22 cellular contexts compared by ENCODE assay signal in the genomic region with DNA sequence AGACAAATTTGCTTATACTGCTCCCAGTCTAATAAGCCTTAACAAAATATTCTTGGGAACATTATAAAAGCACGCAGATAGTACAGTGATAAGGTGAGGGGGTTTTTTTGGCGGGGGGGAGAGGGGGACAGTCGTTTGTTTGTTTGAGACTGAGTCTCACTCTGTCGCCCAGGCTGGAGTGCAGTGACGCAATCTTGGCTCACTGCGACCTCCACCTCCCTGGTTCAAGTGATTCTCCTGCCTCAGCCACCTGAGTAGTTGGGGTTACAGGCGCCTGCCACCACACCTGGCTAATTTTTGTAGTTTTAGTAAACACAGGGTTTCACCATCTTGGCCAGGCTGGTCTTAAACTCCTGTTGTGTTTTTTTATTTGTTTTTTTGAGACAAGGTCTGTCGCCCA.
A peak's percentile ranks its signal among the peaks of the same experiment; 100 is the strongest.
DNase-seq lines count a peak whose midpoint lies in the region; ATAC-seq, FAIRE-seq and TF ChIP-seq lines count a peak whose summit lies in the region.
"Had no signal": no experiment of that assay in that cellular context is flagged by ENCODE, and none has a peak within 500 bp of the region (broad histone marks: within the 10 kb centered on the region; RNA-seq: fewer than 3 reads in every experiment).

No MANE protein-coding gene starts in this region.

- H3K27me3 ChIP-seq in HepG2 (ENCODE audit: control insufficient read depth in 1 of 2, insufficient read depth in 2 of 2, low read length in 2 of 2) (no peaks in the 10 kb centered on the region), right lobe of liver (no peaks in the 10 kb centered on the region), thyroid gland (no peaks in the 10 kb centered on the region)
- H3K27me3 ChIP-seq: BLaER1 had no signal

- peaks cover 4% of the 10 kb centered on the region for H3K27me3 Mint-ChIP-seq in nephron progenitor cell (ENCODE audit: low read depth, poor library complexity)
- H3K27me3 Mint-ChIP-seq in activated naive CD4-positive, alpha-beta T cell treated with anti-CD3 and anti-CD28 coated beads, Interleukin-2, amount 10 ng/mL, durations not matched to agents 7 days and 5 days, result no peaks in the 10 kb centered on the region
- H3K27me3 Mint-ChIP-seq: CD4-positive, alpha-beta T cell had no signal

- H3K9ac ChIP-seq in HepG2 (ENCODE audit: insufficient read depth, low read depth, low read length), result no peak overlapping the region
- H3K9ac ChIP-seq: BLaER1 had no signal

- H3K36me3 Mint-ChIP-seq in nephron progenitor cell (ENCODE audit: low read depth), result no peaks in the 10 kb centered on the region
- H3K36me3 Mint-ChIP-seq in activated naive CD4-positive, alpha-beta T cell treated with anti-CD3 and anti-CD28 coated beads, Interleukin-2, amount 10 ng/mL, durations not matched to agents 7 days and 5 days, result no peaks in the 10 kb centered on the region
- H3K36me3 Mint-ChIP-seq: CD14-positive monocyte; CD8-positive, alpha-beta memory T cell had no signal

- TF ChIP-seq CTCF in HepG2 (CRISPR knock-in tag; IDR thresholded peaks at IDR 0.05), result no peak
- no peak for TF ChIP-seq CTCF in right lobe of liver (IDR thresholded peaks at IDR 0.05)
- no peak for TF ChIP-seq CTCF in nephron progenitor cell (IDR thresholded peaks at IDR 0.05)
- no peak for TF ChIP-seq CTCF in thyroid gland (IDR thresholded peaks at IDR 0.05)

- 3% methylated on average over 8 of the region's 8 CpGs for WGBS in HepG2 (ENCODE audit: low lambda C conversion rate)
- 49% methylated on average over 7 of the region's 8 CpGs for whole genome bisulfite sequencing in right lobe of liver (ENCODE audit: insufficient coverage, low coverage, low lambda C conversion rate, missing lambda C conversion rate)
- 40 to 43% methylated on average over 8 of the region's 8 CpGs for WGBS in thyroid gland, 2 donors

- FAIRE-seq in HepG2 (lab: Jason Lieb, UNC), result no peak
- FAIRE-seq: A204.1, GM12891, GM18507 had no signal

- no peak overlapping the region for H3K4me3 Mint-ChIP-seq in nephron progenitor cell
- no peak overlapping the region for H3K4me3 Mint-ChIP-seq in activated naive CD4-positive, alpha-beta T cell treated with anti-CD3 and anti-CD28 coated beads, Interleukin-2, amount 10 ng/mL, durations not matched to agents 7 days and 5 days
- H3K4me3 Mint-ChIP-seq: B cell; CD14-positive monocyte; CD4-positive, alpha-beta T cell; CD8-positive, alpha-beta memory T cell had no signal

- no peak overlapping the region for H2AFZ ChIP-seq in HepG2 (ENCODE audit: low read length)

- no peaks in the 10 kb centered on the region for H3K9me3 ChIP-seq in HepG2 (ENCODE audit: low read length)
- H3K9me3 ChIP-seq in right lobe of liver, result no peaks in the 10 kb centered on the region
- H3K9me3 ChIP-seq in thyroid gland, result no peaks in the 10 kb centered on the region
- H3K9me3 ChIP-seq: BLaER1 had no signal

- H3K4me1 ChIP-seq in HepG2 (ENCODE audit: insufficient read depth, low read length), result peaks cover 11% of the 10 kb centered on the region
- no peaks in the 10 kb centered on the region for H3K4me1 ChIP-seq in right lobe of liver
- H3K4me1 ChIP-seq in thyroid gland, result peaks cover 0 to 3% of the 10 kb centered on the region in 2 donors
- H3K4me1 ChIP-seq: BLaER1 had no signal

- peak overlapping the region; percentile 82 for H3K27ac Mint-ChIP-seq in nephron progenitor cell
- no peak overlapping the region for H3K27ac Mint-ChIP-seq in activated naive CD4-positive, alpha-beta T cell treated with anti-CD3 and anti-CD28 coated beads, Interleukin-2, amount 10 ng/mL, durations not matched to agents 7 days and 5 days
- H3K27ac Mint-ChIP-seq: B cell; CD14-positive monocyte; CD4-positive, alpha-beta T cell; CD8-positive, alpha-beta memory T cell had no signal

- no peaks in the 10 kb centered on the region for H4K20me1 ChIP-seq in HepG2 (ENCODE audit: insufficient read depth, low read length)
- H4K20me1 ChIP-seq: BLaER1 had no signal

- H3K4me1 Mint-ChIP-seq in nephron progenitor cell, result peaks cover 4% of the 10 kb centered on the region
- H3K4me1 Mint-ChIP-seq in activated naive CD4-positive, alpha-beta T cell treated with anti-CD3 and anti-CD28 coated beads, Interleukin-2, amount 10 ng/mL, durations not matched to agents 7 days and 5 days, result no peaks in the 10 kb centered on the region
- H3K4me1 Mint-ChIP-seq: B cell; CD14-positive monocyte; CD8-positive, alpha-beta memory T cell had no signal

- in situ Hi-C loops in HepG2 (cut with HindIII; ENCODE audit: extremely low pct_ligation_motif_present, low pct_unique_long_range_greater_than_20kb), result no loop called here

- H3K36me3 ChIP-seq in HepG2 (replicated peaks in 1 of 2; ENCODE audit: control insufficient read depth in 1 of 2, insufficient read depth in 2 of 2, low read length in 2 of 2), result no peaks in the 10 kb centered on the region
- no peaks in the 10 kb centered on the region for H3K36me3 ChIP-seq in right lobe of liver
- no peaks in the 10 kb centered on the region for H3K36me3 ChIP-seq in thyroid gland
- H3K36me3 ChIP-seq: BLaER1 had no signal

- no peak for TF ChIP-seq RAD21 in HepG2 (CRISPR knock-in tag; IDR thresholded peaks at IDR 0.05)

- peak overlapping the region; percentile 27; the same call in 1 of the 2 replicates for H3K4me2 ChIP-seq in HepG2 (ENCODE audit: low read depth, low read length)
- H3K4me2 ChIP-seq: BLaER1 had no signal

- intact Hi-C loops in HepG2 (cut with micrococcal nuclease; ENCODE audit: unreplicated experiment), result no loop called here
- intact Hi-C loops in right lobe of liver (cut with DNase I), result no loop called here
- intact Hi-C loops in thyroid gland (cut with DNase I), result no loop called here

- TF ChIP-seq EP300 in HepG2 (IDR thresholded peaks at IDR 0.05; ENCODE audit: low read depth in 2 of 2, low read length in 2 of 2) (no peak), HepG2 (CRISPR knock-in tag; IDR thresholded peaks at IDR 0.05; ENCODE audit: borderline replicate concordance) (no peak)

- BruUV-seq in HepG2 (replicated peaks; lab: Mats Ljungman, UMichigan), result no TSS peak

- POLR2A ChIA-PET in HepG2 (lab: Yijun Ruan, JAX), result no interaction called here

- H3K4me3 ChIP-seq in HepG2 (replicated peaks in 1 of 3; ENCODE audit: insufficient read depth in 1 of 3, low read depth in 2 of 3, low read length in 3 of 3) (no peak overlapping the region), right lobe of liver (no peak overlapping the region), thyroid gland (replicated peaks in 1 of 3) (no peak overlapping the region)
- H3K4me3 ChIP-seq: BLaER1 had no signal

- H3K9me3 Mint-ChIP-seq in nephron progenitor cell, result peaks cover 16% of the 10 kb centered on the region
- no peaks in the 10 kb centered on the region for H3K9me3 Mint-ChIP-seq in activated naive CD4-positive, alpha-beta T cell treated with anti-CD3 and anti-CD28 coated beads, Interleukin-2, amount 10 ng/mL, durations not matched to agents 7 days and 5 days
- H3K9me3 Mint-ChIP-seq: CD8-positive, alpha-beta memory T cell had no signal

- DNase-seq in HepG2 (ENCODE audit: low spot score), result no peak
- no peak for DNase-seq in right lobe of liver
- no peak for DNase-seq in nephron progenitor cell
- peak; percentile 21 to 54 for DNase-seq in thyroid gland
- no peak for DNase-seq in COR-L47 (lab: John Stamatoyannopoulos, UW)
- no peak for DNase-seq in activated naive CD4-positive, alpha-beta T cell treated with anti-CD3 and anti-CD28 coated beads, Interleukin-2, amount 10 ng/mL, durations not matched to agents 7 days and 5 days
- DNase-seq: Calu3; CD4-positive, alpha-beta T cell; CD8-positive, alpha-beta memory T cell; DMS53; DMS79 treated with DMSO at 0.1 percent for 48 hours; GF-D8; GOT3; H7; HCEC 1CT had no signal

- H3K27ac ChIP-seq in HepG2 (ENCODE audit: extremely low read length, insufficient read depth, low read length) (no peak overlapping the region), right lobe of liver (no peak overlapping the region), thyroid gland (peak overlapping the region in 1 of 3 donors; percentile 41)
- H3K27ac ChIP-seq: 22Rv1, BLaER1 had no signal

- H3K79me2 ChIP-seq in HepG2 (ENCODE audit: insufficient read depth, low read length), result no peaks in the 10 kb centered on the region

- no peak for TF ChIP-seq POLR2A in HepG2 (IDR thresholded peaks at IDR 0.05; ENCODE audit: insufficient read depth in 1 of 2, low read depth in 2 of 2, low read length in 2 of 2)
- no peak for TF ChIP-seq POLR2A in right lobe of liver (IDR thresholded peaks at IDR 0.05)
- no peak for TF ChIP-seq POLR2A in thyroid gland (IDR thresholded peaks at IDR 0.05)

- ATAC-seq in HepG2, result peak; percentile 23; the same call in 1 of the 3 replicates
- no peak for ATAC-seq in right lobe of liver

- CTCF ChIA-PET in HepG2 (lab: Yijun Ruan, JAX; ENCODE audit: low intra/inter-chr PET ratio, low total read pairs), result no interaction called here
- CTCF ChIA-PET in activated naive CD4-positive, alpha-beta T cell treated with anti-CD3 and anti-CD28 coated beads, Interleukin-2, amount 10 ng/mL, durations not matched to agents 7 days and 5 days (lab: Charles Lee), result interaction anchor here (0.6 to 0.7 kb wide), 2 partner anchors 18 to 127 kb away, joined by 3 read pairs; no protein-coding TSS in a partner anchor

TF ChIP-seq in HepG2, 621 proteins besides CTCF, POLR2A, EP300 and RAD21:
- TF ChIP-seq ZNF260 (CRISPR knock-in tag; IDR thresholded peaks at IDR 0.05; ENCODE audit: borderline replicate concordance, low read depth) (no peak), PAX8 (CRISPR knock-in tag; IDR thresholded peaks at IDR 0.05; ENCODE audit: borderline replicate concordance) (no peak), JARID2 (CRISPR knock-in tag; IDR thresholded peaks at IDR 0.05; ENCODE audit: insufficient replicate concordance) (no peak), CEBPB (IDR thresholded peaks at IDR 0.05; ENCODE audit: borderline replicate concordance, low read depth, low read length) (peak; percentile 75; the same call in 1 of the 2 replicates), ZNF7 (CRISPR knock-in tag; IDR thresholded peaks at IDR 0.05) (peak; percentile 81), CEBPG (CRISPR knock-in tag; IDR thresholded peaks at IDR 0.05) (peak; percentile 66; the same call in 1 of the 2 replicates)
- TF ChIP-seq, protein P1, sequence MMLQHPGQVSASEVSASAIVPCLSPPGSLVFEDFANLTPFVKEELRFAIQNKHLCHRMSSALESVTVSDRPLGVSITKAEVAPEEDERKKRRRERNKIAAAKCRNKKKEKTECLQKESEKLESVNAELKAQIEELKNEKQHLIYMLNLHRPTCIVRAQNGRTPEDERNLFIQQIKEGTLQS (CRISPR knock-in tag; IDR thresholded peaks at IDR 0.05), result 0 out of 2 replicates have a peak, but pooled peaks have one; percentile 40

Comparison
In these comparisons a context has a peak if more than half of its experiments do, and no peak if none do; other contexts are left out.
1. DNase-seq: peak in thyroid gland (2 of 2); none in HepG2 (single experiment), right lobe of liver (0 of 3), nephron progenitor cell (single experiment), COR-L47 (single experiment) and activated naive CD4-positive, alpha-beta T cell treated with anti-CD3 and anti-CD28 coated beads, Interleukin-2, amount 10 ng/mL, durations not matched to agents 7 days and 5 days (single experiment).